In genomic region chr1:18957136-18957521, GRCh38 we compare ENCODE assay signal across 8 cellular contexts. TPM values are rescaled to one million over a fixed set of nuclear protein-coding genes. Genes with fewer than 3 reads are reported as not detected.
DNase-seq lines count a peak whose midpoint lies in the region; ATAC-seq and TF ChIP-seq lines count a peak whose summit lies in the region.

No MANE protein-coding gene starts in this region.

- TF ChIP-seq CTCF in AG09309 (IDR thresholded peaks at IDR 0.05; ENCODE audit: control insufficient read depth, insufficient read depth, low read depth, low read length, missing control alignments) (no peak), mucosa of descending colon (IDR thresholded peaks at IDR 0.05) (no peak), vagina (IDR thresholded peaks at IDR 0.05) (no peak)

- peaks cover 30% of the 10 kb centered on the region for H3K27me3 ChIP-seq in HUES48 (ENCODE audit: control insufficient read depth, insufficient read depth, low read length)
- no peaks in the 10 kb centered on the region for H3K27me3 ChIP-seq in vagina

- intact Hi-C loops in mucosa of descending colon (cut with DNase I, micrococcal nuclease) (loop anchor here in 1 of 2 donors (10.0 kb wide), 1 partner anchor 52 kb away; the partner anchor contains the start of gene ALDH4A1), vagina (cut with DNase I) (loop anchor here (5.0 kb wide), 1 partner anchor 35 kb away; no protein-coding TSS in a partner anchor)

- H3K4me1 ChIP-seq in HUES48 (ENCODE audit: control insufficient read depth, insufficient read depth, low read length) (peaks cover 18% of the 10 kb centered on the region), mucosa of descending colon (ENCODE audit: low read depth) (peaks cover 22% of the 10 kb centered on the region), vagina (peaks cover 44% of the 10 kb centered on the region)

- no peak for ATAC-seq in mucosa of descending colon

- peak overlapping the region; percentile 75 for H3K9ac ChIP-seq in HUES48 (ENCODE audit: low read depth, low read length)

- DNase-seq in AG09309 (ENCODE audit: low read depth) (no peak), mucosa of descending colon (no peak), vagina (ENCODE audit: extremely low spot score in 2 of 2) (no peak), kidney tubule cell (ENCODE audit: low spot score) (no peak), putamen (ENCODE audit: low spot score) (no peak), NCI-H1436 treated with DMSO at 0.1 percent for 48 hours (lab: John Stamatoyannopoulos, UW) (no peak)

- H3K9me3 ChIP-seq in HUES48 (ENCODE audit: control insufficient read depth, insufficient read depth, low read length) (no peaks in the 10 kb centered on the region), mucosa of descending colon (no peaks in the 10 kb centered on the region), vagina (no peaks in the 10 kb centered on the region)

- H3K27ac ChIP-seq in HUES48 (ENCODE audit: low read depth, low read length) (no peak overlapping the region), cingulate gyrus (ENCODE audit: low read depth, low read length) (peak overlapping the region; percentile 77), vagina (peak overlapping the region; percentile 80)

- peak overlapping the region; percentile 78 for H3K4me3 ChIP-seq in AG09309 (ENCODE audit: control insufficient read depth, low read depth, low read length)
- H3K4me3 ChIP-seq in HUES48 (ENCODE audit: low read depth, low read length): peak overlapping the region; percentile 86
- peak overlapping the region; percentile 57 for H3K4me3 ChIP-seq in mucosa of descending colon
- H3K4me3 ChIP-seq in vagina: peak overlapping the region; percentile 77 to 100

- TF ChIP-seq POLR2A in vagina (IDR thresholded peaks at IDR 0.05): no peak

- H3K36me3 ChIP-seq in HUES48 (ENCODE audit: control insufficient read depth, insufficient read depth, low read length) (no peaks in the 10 kb centered on the region), mucosa of descending colon (ENCODE audit: low read depth) (no peaks in the 10 kb centered on the region), vagina (no peaks in the 10 kb centered on the region)

RNA-seq across cellular contexts. Expression of gene IFFO2, which starts 0.7 kb away (rescaled TPM):
- total RNA-seq in mucosa of descending colon (10 to 100 TPM; 13.1 to 19.0 (median 15.5) TPM), vagina (34.6 TPM)

RNA-seq across cellular contexts. Expression of gene ALDH4A1, which starts 54.8 kb away (rescaled TPM):
- total RNA-seq in mucosa of descending colon: 1 to 10 TPM; 2.7 to 7.7 (median 5.6) TPM
- total RNA-seq in vagina: 39.5 TPM
